23 cellular contexts compared by ENCODE assay signal in genomic region chr10:30765022-30765610, GRCh38.
"Had no signal": no experiment of that assay in that cellular context is flagged by ENCODE, and none has a peak within 500 bp of the region (broad histone marks: within the 10 kb centered on the region; RNA-seq: fewer than 3 reads in every experiment).

No MANE protein-coding gene starts in this region.

- H3K4me3 ChIP-seq: adrenal gland, colonic mucosa, esophagus squamous epithelium, heart right ventricle, left lung, spleen, suprapubic skin, tibial nerve had no signal

- H3K4me1 Mint-ChIP-seq: endodermal cell had no signal

- H3K27ac ChIP-seq: adrenal gland, colonic mucosa, esophagus squamous epithelium, heart right ventricle, left lung, spleen, suprapubic skin, tibial nerve, WERI-Rb-1 had no signal

- H3K9me3 Mint-ChIP-seq: stimulated activated naive CD8-positive, alpha-beta T cell treated with anti-CD3 and anti-CD28 coated beads, Interleukin-15, Interleukin-2, amounts not matched to agents 100 ng/mL and 50 ng/mL, for 24 hours had no signal

- DNase-seq: activated CD4-positive, alpha-beta T cell treated with anti-CD3 and anti-CD28 coated beads, Interleukin-2, amount 10 ng/mL, durations not matched to agents 7 days and 5 days; activated CD4-positive, CD25-positive, alpha-beta regulatory T cell treated with anti-CD3 and anti-CD28 coated beads, Interleukin-2, amount 50 U/mL, for 72 hours; activated CD8-positive, alpha-beta T cell treated with anti-CD3 and anti-CD28 coated beads, Interleukin-2, amount 10 ng/mL, durations not matched to agents 7 days and 5 days; activated naive CD4-positive, alpha-beta T cell; activated T-cell treated with anti-CD3 and anti-CD28 coated beads, Interleukin-2, amount 50 U/mL, for 1 hour; adrenal gland; colonic mucosa; endodermal cell; esophagus squamous epithelium; heart right ventricle; left lung; midbrain; nephron progenitor cell; occipital lobe; spleen; stimulated activated CD4-positive, alpha-beta T cell treated with anti-CD3 and anti-CD28 coated beads, Interleukin-4, amount 100 ng/mL, for 4 hours; T-helper 1 cell; WERI-Rb-1 had no signal

- H3K36me3 Mint-ChIP-seq: activated naive CD8-positive, alpha-beta T cell had no signal

- H3K4me1 ChIP-seq: adrenal gland, colonic mucosa, esophagus squamous epithelium, left lung, suprapubic skin, tibial nerve had no signal

- H3K9me3 ChIP-seq: colonic mucosa had no signal

- ATAC-seq: activated CD8-positive, alpha-beta T cell treated with anti-CD3 and anti-CD28 coated beads, Interleukin-2, amount 10 ng/mL, durations not matched to agents 7 days and 5 days; heart right ventricle; left lung had no signal

- H3K27me3 ChIP-seq: adrenal gland, colonic mucosa, esophagus squamous epithelium, heart right ventricle, left lung, spleen, suprapubic skin, tibial nerve had no signal

- H3K27ac Mint-ChIP-seq: activated CD4-positive, alpha-beta T cell treated with anti-CD3 and anti-CD28 coated beads, Interleukin-2, amount 10 ng/mL, durations not matched to agents 7 days and 5 days; activated CD8-positive, alpha-beta T cell treated with anti-CD3 and anti-CD28 coated beads, Interleukin-2, amount 10 ng/mL, durations not matched to agents 7 days and 5 days; activated naive CD8-positive, alpha-beta T cell; activated T-helper 2 cell treated with anti-CD3 and anti-CD28 coated beads, Interferon-gamma antibody, Interleukin-2, Interleukin-4, amounts not matched to agents 10 μg/mL and 5 μg/mL and 100 μg/mL, durations not matched to agents 14 hours and 24 hours and 36 hours; endodermal cell; stimulated activated naive CD8-positive, alpha-beta T cell treated with anti-CD3 and anti-CD28 coated beads, Interleukin-15, Interleukin-2, amounts not matched to agents 100 ng/mL and 50 ng/mL, for 24 hours had no signal

- H3K27me3 Mint-ChIP-seq: activated CD4-positive, alpha-beta T cell treated with anti-CD3 and anti-CD28 coated beads, Interleukin-2, amount 10 ng/mL, durations not matched to agents 7 days and 5 days; activated naive CD8-positive, alpha-beta T cell; stimulated activated naive CD8-positive, alpha-beta T cell treated with anti-CD3 and anti-CD28 coated beads, Interleukin-15, Interleukin-2, amounts not matched to agents 100 ng/mL and 50 ng/mL, for 24 hours had no signal

- H3K36me3 ChIP-seq: adrenal gland, colonic mucosa, esophagus squamous epithelium, heart right ventricle, left lung, spleen, suprapubic skin, tibial nerve, WERI-Rb-1 had no signal

- H3K4me3 Mint-ChIP-seq: activated CD4-positive, alpha-beta T cell treated with anti-CD3 and anti-CD28 coated beads, Interleukin-2, amount 10 ng/mL, durations not matched to agents 7 days and 5 days; activated CD8-positive, alpha-beta T cell treated with anti-CD3 and anti-CD28 coated beads, Interleukin-2, amount 10 ng/mL, durations not matched to agents 7 days and 5 days; activated naive CD8-positive, alpha-beta T cell; endodermal cell; nephron progenitor cell; stimulated activated naive CD8-positive, alpha-beta T cell treated with anti-CD3 and anti-CD28 coated beads, Interleukin-15, Interleukin-2, amounts not matched to agents 100 ng/mL and 50 ng/mL, for 24 hours had no signal
